Comparison of ENCODE assay signal across 13 cellular contexts in genomic region chr14:94673071-94673470, GRCh38.
"Had no signal": no experiment of that assay in that cellular context is flagged by ENCODE, and none has a peak within 500 bp of the region (broad histone marks: within the 10 kb centered on the region; RNA-seq: fewer than 3 reads in every experiment).

No MANE protein-coding gene starts in this region.

- H3K9me3 ChIP-seq: mucosa of descending colon, neutrophil had no signal

- ATAC-seq: left colon; mucosa of descending colon; naive thymus-derived CD8-positive, alpha-beta T cell had no signal

- H3K4me3 ChIP-seq: hepatocyte, mucosa of descending colon had no signal

- H3K4me3 Mint-ChIP-seq: naive thymus-derived CD8-positive, alpha-beta T cell had no signal

- H3K36me3 Mint-ChIP-seq: naive thymus-derived CD8-positive, alpha-beta T cell had no signal

- H3K27ac Mint-ChIP-seq: naive thymus-derived CD8-positive, alpha-beta T cell had no signal

- H3K36me3 ChIP-seq: neutrophil had no signal

- H3K9me3 Mint-ChIP-seq: naive thymus-derived CD8-positive, alpha-beta T cell had no signal

- DNase-seq: effector CD8-positive, alpha-beta T cell; foreskin melanocyte; left colon; mammary epithelial cell; mucosa of descending colon; naive thymus-derived CD8-positive, alpha-beta T cell; posterior cingulate gyrus; small intestine; stimulated activated CD4-positive, alpha-beta T cell treated with anti-CD3 and anti-CD28 coated beads, Interleukin-12 subunit alpha, Interleukin-12 subunit beta, amount 100 ng/mL, for 4 hours; stimulated activated naive CD4-positive, alpha-beta T cell treated with Interleukin-2 at 50 U/mL for 16 hours; trophoblast cell had no signal

- H3K27me3 ChIP-seq: hepatocyte had no signal

- H3K27ac ChIP-seq: hepatocyte, neutrophil had no signal

- H3K4me1 Mint-ChIP-seq: naive thymus-derived CD8-positive, alpha-beta T cell had no signal
